8 cellular contexts compared by ENCODE assay signal in genomic region chr9:133979124-133979920, GRCh38. TPM values are rescaled to one million over a fixed set of nuclear protein-coding genes. Genes with fewer than 3 reads are reported as not detected.
DNase-seq lines count a peak whose midpoint lies in the region; ATAC-seq and TF ChIP-seq lines count a peak whose summit lies in the region.

No MANE protein-coding gene starts in this region.

- WGBS in lung, 2 donors = 44 to 57% methylated on average over 42 to 44 of the region's 44 CpGs

- no peaks in the 10 kb centered on the region for H3K36me3 ChIP-seq in HEK293 (ENCODE audit: control insufficient read depth in 2 of 2, insufficient read depth in 1 of 2, low read length in 2 of 2)
- no peaks in the 10 kb centered on the region for H3K36me3 ChIP-seq in brain microvascular endothelial cell (replicated peaks)
- no peaks in the 10 kb centered on the region for H3K36me3 ChIP-seq in lung (ENCODE audit: control insufficient read depth in 2 of 2, insufficient read depth in 2 of 2, low read length in 2 of 2)

- no peak overlapping the region for H3K27ac Mint-ChIP-seq in activated CD4-positive, alpha-beta T cell treated with anti-CD3 and anti-CD28 coated beads for 36 hours

- POLR2A ChIA-PET in AG04449 (lab: Yijun Ruan, JAX) (no interaction called here), HEK293 (lab: Yijun Ruan, JAX) (no interaction called here)
- POLR2A ChIA-PET in activated CD4-positive, alpha-beta T cell treated with anti-CD3 and anti-CD28 coated beads for 36 hours (lab: Charles Lee) = no interaction called here

- H3K4me3 Mint-ChIP-seq in activated CD4-positive, alpha-beta T cell treated with anti-CD3 and anti-CD28 coated beads for 36 hours = no peak overlapping the region

- no peaks in the 10 kb centered on the region for H3K4me1 Mint-ChIP-seq in activated CD4-positive, alpha-beta T cell treated with anti-CD3 and anti-CD28 coated beads for 36 hours

- CTCF ChIA-PET in AG04449 (lab: Yijun Ruan, JAX) = interaction anchor here (0.9 to 1.5 kb wide), 5 partner anchors 10 to 197 kb away, joined by 3 to 5 read pairs (median 4); no protein-coding TSS in a partner anchor
- CTCF ChIA-PET in HEK293 (lab: Yijun Ruan, JAX) = interaction anchor here (1.4 kb wide), 1 partner anchor 16 kb away, joined by 9 read pairs; no protein-coding TSS in a partner anchor
- CTCF ChIA-PET in activated CD4-positive, alpha-beta T cell treated with anti-CD3 and anti-CD28 coated beads for 36 hours (lab: Charles Lee) = interaction anchor here (0.7 kb wide), 1 partner anchor 16 kb away, joined by 3 read pairs; no protein-coding TSS in a partner anchor

- H3K9me3 ChIP-seq in HEK293 (ENCODE audit: control insufficient read depth, insufficient read depth, low read depth, low read length) = no peaks in the 10 kb centered on the region
- no peaks in the 10 kb centered on the region for H3K9me3 ChIP-seq in lung (ENCODE audit: control insufficient read depth in 2 of 2, insufficient read depth in 1 of 2, low read length in 1 of 2)

- H3K27ac ChIP-seq in HEK293 (ENCODE audit: extremely low read depth, low read depth, low read length) (no peak overlapping the region), brain microvascular endothelial cell (no peak overlapping the region), lung (ENCODE audit: low read depth in 1 of 2, low read length in 1 of 2) (peak overlapping the region in 1 of 2 donors; percentile 88)

- H3K27me3 Mint-ChIP-seq in activated CD4-positive, alpha-beta T cell treated with anti-CD3 and anti-CD28 coated beads for 36 hours = no peaks in the 10 kb centered on the region

- DNase-seq in AG04449 (ENCODE audit: low read depth, low spot score) (no peak), brain microvascular endothelial cell (no peak), lung (ENCODE audit: low spot score) (no peak), LoVo (ENCODE audit: low spot score) (no peak)
- no peak for DNase-seq in activated CD4-positive, alpha-beta T cell treated with anti-CD3 and anti-CD28 coated beads for 36 hours
- DNase-seq in stimulated activated naive CD4-positive, alpha-beta T cell treated with Interleukin-2 at 50 U/mL for 16 hours (lab: John Stamatoyannopoulos, UW) = no peak

- TF ChIP-seq CTCF in AG04449 (IDR thresholded peaks at IDR 0.05; ENCODE audit: insufficient read depth, low read length, missing control alignments) = no peak
- no peak for TF ChIP-seq CTCF in HEK293 (tag by site-specific recombination; IDR thresholded peaks at IDR 0.05)
- TF ChIP-seq CTCF in brain microvascular endothelial cell (IDR thresholded peaks at IDR 0.05; ENCODE audit: low read depth, low read length, missing control alignments) = no peak
- no peak for TF ChIP-seq CTCF in lung (IDR thresholded peaks at IDR 0.05; ENCODE audit: control extremely low read depth, extremely low read depth)

- peak overlapping the region; percentile 20; the same call in 1 of the 2 replicates for H3K4me3 ChIP-seq in AG04449 (ENCODE audit: low read depth, low read length)
- H3K4me3 ChIP-seq in HEK293 (ENCODE audit: low read depth, low read length) = no peak overlapping the region
- H3K4me3 ChIP-seq in brain microvascular endothelial cell (ENCODE audit: low read depth, low read length) = peak overlapping the region; percentile 17
- H3K4me3 ChIP-seq in lung = no peak overlapping the region

- intact Hi-C loops in activated CD4-positive, alpha-beta T cell treated with anti-CD3 and anti-CD28 coated beads for 36 hours (cut with DNase I, micrococcal nuclease) = no loop called here

- H3K27me3 ChIP-seq in brain microvascular endothelial cell (replicated peaks) (no peaks in the 10 kb centered on the region), lung (ENCODE audit: control insufficient read depth, insufficient read depth) (no peaks in the 10 kb centered on the region)

- ATAC-seq in lung (ENCODE audit: insufficient read depth, low FRiP score) (peak; percentile 23), HG02970 (IDR thresholded peaks at IDR 0.05; ENCODE audit: low FRiP score, unreplicated experiment) (no peak)
- ATAC-seq in activated CD4-positive, alpha-beta T cell treated with anti-CD3 and anti-CD28 coated beads for 36 hours = no peak

- in situ Hi-C loops in brain microvascular endothelial cell (cut with HindIII; ENCODE audit: low pct_ligation_motif_present, low sequenced_read_pairs) = no loop called here

- H3K36me3 Mint-ChIP-seq in activated CD4-positive, alpha-beta T cell treated with anti-CD3 and anti-CD28 coated beads for 36 hours (ENCODE audit: low read depth) = no peaks in the 10 kb centered on the region

- H3K9me3 Mint-ChIP-seq in activated CD4-positive, alpha-beta T cell treated with anti-CD3 and anti-CD28 coated beads for 36 hours (ENCODE audit: low read depth) = no peaks in the 10 kb centered on the region

- H3K4me1 ChIP-seq in HEK293 (ENCODE audit: control insufficient read depth, insufficient read depth, low read length) (no peaks in the 10 kb centered on the region), lung (ENCODE audit: control insufficient read depth in 2 of 2, insufficient read depth in 2 of 2, low read length in 2 of 2) (peaks cover 0 to 21% of the 10 kb centered on the region in 2 donors)

TF ChIP-seq in HEK293, 187 proteins besides CTCF, POLR2A, EP300 and RAD21:
- TF ChIP-seq, protein P1, sequence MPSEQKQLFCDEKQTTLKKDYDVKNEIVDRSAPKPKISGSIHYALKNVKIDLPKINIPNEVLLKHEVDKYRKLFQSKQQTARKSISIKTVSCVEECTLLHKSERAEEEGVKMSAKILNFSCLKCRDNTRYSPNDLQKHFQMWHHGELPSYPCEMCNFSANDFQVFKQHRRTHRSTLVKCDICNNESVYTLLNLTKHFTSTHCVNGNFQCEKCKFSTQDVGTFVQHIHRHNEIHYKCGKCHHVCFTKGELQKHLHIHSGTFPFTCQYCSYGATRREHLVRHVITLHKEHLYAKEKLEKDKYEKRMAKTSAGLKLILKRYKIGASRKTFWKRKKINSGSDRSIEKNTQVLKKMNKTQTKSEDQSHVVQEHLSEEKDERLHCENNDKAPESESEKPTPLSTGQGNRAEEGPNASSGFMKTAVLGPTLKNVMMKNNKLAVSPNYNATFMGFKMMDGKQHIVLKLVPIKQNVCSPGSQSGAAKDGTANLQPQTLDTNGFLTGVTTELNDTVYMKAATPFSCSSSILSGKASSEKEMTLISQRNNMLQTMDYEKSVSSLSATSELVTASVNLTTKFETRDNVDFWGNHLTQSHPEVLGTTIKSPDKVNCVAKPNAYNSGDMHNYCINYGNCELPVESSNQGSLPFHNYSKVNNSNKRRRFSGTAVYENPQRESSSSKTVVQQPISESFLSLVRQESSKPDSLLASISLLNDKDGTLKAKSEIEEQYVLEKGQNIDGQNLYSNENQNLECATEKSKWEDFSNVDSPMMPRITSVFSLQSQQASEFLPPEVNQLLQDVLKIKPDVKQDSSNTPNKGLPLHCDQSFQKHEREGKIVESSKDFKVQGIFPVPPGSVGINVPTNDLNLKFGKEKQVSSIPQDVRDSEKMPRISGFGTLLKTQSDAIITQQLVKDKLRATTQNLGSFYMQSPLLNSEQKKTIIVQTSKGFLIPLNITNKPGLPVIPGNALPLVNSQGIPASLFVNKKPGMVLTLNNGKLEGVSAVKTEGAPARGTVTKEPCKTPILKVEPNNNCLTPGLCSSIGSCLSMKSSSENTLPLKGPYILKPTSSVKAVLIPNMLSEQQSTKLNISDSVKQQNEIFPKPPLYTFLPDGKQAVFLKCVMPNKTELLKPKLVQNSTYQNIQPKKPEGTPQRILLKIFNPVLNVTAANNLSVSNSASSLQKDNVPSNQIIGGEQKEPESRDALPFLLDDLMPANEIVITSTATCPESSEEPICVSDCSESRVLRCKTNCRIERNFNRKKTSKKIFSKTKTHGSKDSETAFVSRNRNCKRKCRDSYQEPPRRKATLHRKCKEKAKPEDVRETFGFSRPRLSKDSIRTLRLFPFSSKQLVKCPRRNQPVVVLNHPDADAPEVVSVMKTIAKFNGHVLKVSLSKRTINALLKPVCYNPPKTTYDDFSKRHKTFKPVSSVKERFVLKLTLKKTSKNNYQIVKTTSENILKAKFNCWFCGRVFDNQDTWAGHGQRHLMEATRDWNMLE (tag by site-specific recombination; conservative IDR thresholded peaks at IDR 0.05; ENCODE audit: low read depth) = no peak
- TF ChIP-seq ZNF449 (tag by site-specific recombination; IDR thresholded peaks at IDR 0.05) = peak; percentile 74; the same call in 1 of the 2 replicates

RNA-seq across cellular contexts. Expression of gene VAV2, which starts 12.8 kb away (rescaled TPM):
- 10 to 100 TPM; 19.3 to 28.2 TPM for total RNA-seq in lung
- 10 to 100 TPM; 13.0 to 13.2 TPM for polyA plus RNA-seq in lung
- 1 to 10 TPM; 5.1 to 6.5 TPM for total RNA-seq in activated CD4-positive, alpha-beta T cell treated with anti-CD3 and anti-CD28 coated beads for 36 hours

RNA-seq across cellular contexts. Expression of gene BRD3OS, which starts 46.0 kb away (rescaled TPM):
- total RNA-seq in lung = 10 to 100 TPM; 20.7 TPM
- 1 to 10 TPM; 7.1 to 9.1 TPM for polyA plus RNA-seq in lung
- total RNA-seq in activated CD4-positive, alpha-beta T cell treated with anti-CD3 and anti-CD28 coated beads for 36 hours = 10 to 100 TPM; 15.1 to 18.0 TPM

Comparison
In these comparisons a context has a peak if more than half of its experiments do, and no peak if none do; other contexts are left out.
1. H3K4me3 ChIP-seq: peak in AG04449 (single experiment) and brain microvascular endothelial cell (single experiment); none in HEK293 (single experiment) and lung (single experiment).